In the genomic region with DNA sequence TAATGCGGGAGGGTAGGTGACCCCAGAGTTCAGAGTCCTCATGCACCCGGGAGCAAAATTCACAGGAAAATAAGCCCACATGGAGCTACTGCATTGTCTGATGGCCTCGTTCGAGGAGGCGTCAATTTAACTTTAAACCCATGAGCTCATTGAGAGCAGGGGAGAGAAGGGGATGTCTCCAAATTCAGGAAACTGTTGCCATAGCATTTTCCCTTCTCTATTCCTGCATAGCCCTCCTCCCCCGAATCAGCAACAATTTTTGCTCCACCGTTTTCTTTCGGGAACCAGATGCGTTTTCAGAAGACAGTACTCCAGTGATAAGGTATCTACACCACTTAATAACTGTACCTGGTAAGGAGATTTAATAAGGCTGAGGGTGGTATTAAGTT, we compare ENCODE assay signal across 1 cellular context.
TF ChIP-seq lines count a peak whose summit lies in the region.

No MANE protein-coding gene starts in this region.

TF ChIP-seq in SK-N-SH, 30 proteins besides CTCF, POLR2A, EP300 and RAD21 (continued from another document):
- TF ChIP-seq, protein P1, sequence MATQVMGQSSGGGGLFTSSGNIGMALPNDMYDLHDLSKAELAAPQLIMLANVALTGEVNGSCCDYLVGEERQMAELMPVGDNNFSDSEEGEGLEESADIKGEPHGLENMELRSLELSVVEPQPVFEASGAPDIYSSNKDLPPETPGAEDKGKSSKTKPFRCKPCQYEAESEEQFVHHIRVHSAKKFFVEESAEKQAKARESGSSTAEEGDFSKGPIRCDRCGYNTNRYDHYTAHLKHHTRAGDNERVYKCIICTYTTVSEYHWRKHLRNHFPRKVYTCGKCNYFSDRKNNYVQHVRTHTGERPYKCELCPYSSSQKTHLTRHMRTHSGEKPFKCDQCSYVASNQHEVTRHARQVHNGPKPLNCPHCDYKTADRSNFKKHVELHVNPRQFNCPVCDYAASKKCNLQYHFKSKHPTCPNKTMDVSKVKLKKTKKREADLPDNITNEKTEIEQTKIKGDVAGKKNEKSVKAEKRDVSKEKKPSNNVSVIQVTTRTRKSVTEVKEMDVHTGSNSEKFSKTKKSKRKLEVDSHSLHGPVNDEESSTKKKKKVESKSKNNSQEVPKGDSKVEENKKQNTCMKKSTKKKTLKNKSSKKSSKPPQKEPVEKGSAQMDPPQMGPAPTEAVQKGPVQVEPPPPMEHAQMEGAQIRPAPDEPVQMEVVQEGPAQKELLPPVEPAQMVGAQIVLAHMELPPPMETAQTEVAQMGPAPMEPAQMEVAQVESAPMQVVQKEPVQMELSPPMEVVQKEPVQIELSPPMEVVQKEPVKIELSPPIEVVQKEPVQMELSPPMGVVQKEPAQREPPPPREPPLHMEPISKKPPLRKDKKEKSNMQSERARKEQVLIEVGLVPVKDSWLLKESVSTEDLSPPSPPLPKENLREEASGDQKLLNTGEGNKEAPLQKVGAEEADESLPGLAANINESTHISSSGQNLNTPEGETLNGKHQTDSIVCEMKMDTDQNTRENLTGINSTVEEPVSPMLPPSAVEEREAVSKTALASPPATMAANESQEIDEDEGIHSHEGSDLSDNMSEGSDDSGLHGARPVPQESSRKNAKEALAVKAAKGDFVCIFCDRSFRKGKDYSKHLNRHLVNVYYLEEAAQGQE (IDR thresholded peaks at IDR 0.05; ENCODE audit: low read depth, low read length) = no peak
- TF ChIP-seq GATA2 (CRISPR knock-in tag; IDR thresholded peaks at IDR 0.05) (no peak), SMC3 (IDR thresholded peaks at IDR 0.05; ENCODE audit: low read depth, low read length) (no peak), RXRA (IDR thresholded peaks at IDR 0.05; ENCODE audit: borderline replicate concordance, low read depth) (no peak), FOXJ3 (CRISPR knock-in tag; IDR thresholded peaks at IDR 0.05) (no peak), NFIC (IDR thresholded peaks at IDR 0.05; ENCODE audit: borderline replicate concordance) (no peak), TCF12 (IDR thresholded peaks at IDR 0.05) (no peak), EZH2phosphoT487 (IDR thresholded peaks at IDR 0.05; ENCODE audit: borderline replicate concordance, low read depth) (no peak), FOXM1 (IDR thresholded peaks at IDR 0.05; ENCODE audit: low read depth) (no peak)
- TF ChIP-seq, protein P2, sequence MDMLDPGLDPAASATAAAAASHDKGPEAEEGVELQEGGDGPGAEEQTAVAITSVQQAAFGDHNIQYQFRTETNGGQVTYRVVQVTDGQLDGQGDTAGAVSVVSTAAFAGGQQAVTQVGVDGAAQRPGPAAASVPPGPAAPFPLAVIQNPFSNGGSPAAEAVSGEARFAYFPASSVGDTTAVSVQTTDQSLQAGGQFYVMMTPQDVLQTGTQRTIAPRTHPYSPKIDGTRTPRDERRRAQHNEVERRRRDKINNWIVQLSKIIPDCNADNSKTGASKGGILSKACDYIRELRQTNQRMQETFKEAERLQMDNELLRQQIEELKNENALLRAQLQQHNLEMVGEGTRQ (IDR thresholded peaks at IDR 0.05; ENCODE audit: borderline replicate concordance, low read depth, low read length) = no peak
- TF ChIP-seq, protein P3, sequence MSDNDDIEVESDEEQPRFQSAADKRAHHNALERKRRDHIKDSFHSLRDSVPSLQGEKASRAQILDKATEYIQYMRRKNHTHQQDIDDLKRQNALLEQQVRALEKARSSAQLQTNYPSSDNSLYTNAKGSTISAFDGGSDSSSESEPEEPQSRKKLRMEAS (IDR thresholded peaks at IDR 0.05; ENCODE audit: low read depth) = no peak
- TF ChIP-seq, protein P4, sequence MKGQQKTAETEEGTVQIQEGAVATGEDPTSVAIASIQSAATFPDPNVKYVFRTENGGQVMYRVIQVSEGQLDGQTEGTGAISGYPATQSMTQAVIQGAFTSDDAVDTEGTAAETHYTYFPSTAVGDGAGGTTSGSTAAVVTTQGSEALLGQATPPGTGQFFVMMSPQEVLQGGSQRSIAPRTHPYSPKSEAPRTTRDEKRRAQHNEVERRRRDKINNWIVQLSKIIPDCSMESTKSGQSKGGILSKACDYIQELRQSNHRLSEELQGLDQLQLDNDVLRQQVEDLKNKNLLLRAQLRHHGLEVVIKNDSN (IDR thresholded peaks at IDR 0.05; ENCODE audit: borderline replicate concordance, low read depth) = no peak
- TF ChIP-seq, protein P5, sequence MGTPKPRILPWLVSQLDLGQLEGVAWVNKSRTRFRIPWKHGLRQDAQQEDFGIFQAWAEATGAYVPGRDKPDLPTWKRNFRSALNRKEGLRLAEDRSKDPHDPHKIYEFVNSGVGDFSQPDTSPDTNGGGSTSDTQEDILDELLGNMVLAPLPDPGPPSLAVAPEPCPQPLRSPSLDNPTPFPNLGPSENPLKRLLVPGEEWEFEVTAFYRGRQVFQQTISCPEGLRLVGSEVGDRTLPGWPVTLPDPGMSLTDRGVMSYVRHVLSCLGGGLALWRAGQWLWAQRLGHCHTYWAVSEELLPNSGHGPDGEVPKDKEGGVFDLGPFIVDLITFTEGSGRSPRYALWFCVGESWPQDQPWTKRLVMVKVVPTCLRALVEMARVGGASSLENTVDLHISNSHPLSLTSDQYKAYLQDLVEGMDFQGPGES (IDR thresholded peaks at IDR 0.05; ENCODE audit: low read depth, low read length) = no peak
TF ChIP-seq in SK-N-SH: peak in this region for 0.
